ENCODE assay signal across 8 cellular contexts in the genomic region with DNA sequence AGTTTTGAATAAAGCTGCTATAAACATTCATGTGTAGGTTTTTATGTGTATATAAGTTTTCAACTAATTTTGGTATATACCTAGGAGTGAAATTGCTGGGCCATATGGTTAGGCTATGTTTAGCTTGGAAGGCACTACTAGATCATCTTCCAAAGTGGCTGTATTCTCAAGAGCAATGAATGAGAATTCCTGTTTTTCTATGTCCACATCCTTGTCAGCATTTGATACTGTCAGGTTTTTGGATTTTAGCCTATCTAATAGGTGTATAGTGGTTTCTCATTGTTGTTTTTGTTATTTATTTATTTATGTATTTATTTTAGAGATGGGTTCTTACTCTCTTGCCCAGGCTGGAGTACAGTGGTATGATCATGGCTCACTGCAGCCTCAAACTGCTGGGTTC.
"Had no signal": no experiment of that assay in that cellular context is flagged by ENCODE, and none has a peak within 500 bp of the region (broad histone marks: within the 10 kb centered on the region; RNA-seq: fewer than 3 reads in every experiment).

No MANE protein-coding gene starts in this region.

- ATAC-seq: GM12878 had no signal

- FAIRE-seq: G401.6, GM12878, GM12891, GM12892, GM18507, GM19239 had no signal

- H3K4me3 ChIP-seq: GM12878 had no signal

- DNase-seq: GDM1, GF-D8 had no signal
